In genomic region chr7:158946771-158947170, GRCh38 we compare ENCODE assay signal across 25 cellular contexts.
A peak's percentile ranks its signal among the peaks of the same experiment; 100 is the strongest.
DNase-seq lines count a peak whose midpoint lies in the region; ATAC-seq and TF ChIP-seq lines count a peak whose summit lies in the region.
"Had no signal": no experiment of that assay in that cellular context is flagged by ENCODE, and none has a peak within 500 bp of the region (broad histone marks: within the 10 kb centered on the region; RNA-seq: fewer than 3 reads in every experiment).

No MANE protein-coding gene starts in this region.

- H3K27ac ChIP-seq in upper lobe of right lung, result no peak overlapping the region
- H3K27ac ChIP-seq: BLaER1 had no signal

- no peak for TF ChIP-seq CTCF in nephron progenitor cell (IDR thresholded peaks at IDR 0.05)
- TF ChIP-seq CTCF in upper lobe of right lung (IDR thresholded peaks at IDR 0.05), result no peak

- peak; percentile 41 for DNase-seq in cardiac septum (ENCODE audit: low spot score)
- no peak for DNase-seq in left ventricle myocardium superior
- no peak for DNase-seq in T-helper 17 cell
- no peak for DNase-seq in nephron progenitor cell
- DNase-seq in activated CD4-positive, alpha-beta T cell treated with anti-CD3 and anti-CD28 coated beads, Interleukin-2, amount 50 U/mL, for 1 hour, result no peak
- DNase-seq in activated naive CD4-positive, alpha-beta T cell treated with Interleukin-2 at 50 U/mL for 16 hours, result no peak
- no peak for DNase-seq in upper lobe of right lung
- DNase-seq: 8988T; ACHN; BE2C; C1 segment of cervical spinal cord; CD4-positive, alpha-beta memory T cell; CD4-positive, CD25-positive, alpha-beta regulatory T cell; CD8-positive, alpha-beta memory T cell; COR-L47; DMS 273 treated with DMSO at 0.1 percent for 48 hours; DMS153; DMS53; DMS79; DND-41; EL; GDM1 had no signal

- peaks cover 26% of the 10 kb centered on the region for H3K9me3 Mint-ChIP-seq in nephron progenitor cell

- H3K9me3 ChIP-seq in T-helper 17 cell (ENCODE audit: control insufficient read depth, low read length, poor library complexity, severe bottlenecking) (no peaks in the 10 kb centered on the region), upper lobe of right lung (no peaks in the 10 kb centered on the region)
- H3K9me3 ChIP-seq: BE2C had no signal

- H3K36me3 ChIP-seq in upper lobe of right lung, result peaks cover 55% of the 10 kb centered on the region

- H3K27ac Mint-ChIP-seq in T-helper 17 cell, result peak overlapping the region; percentile 62
- peak overlapping the region; percentile 39 for H3K27ac Mint-ChIP-seq in nephron progenitor cell
- H3K27ac Mint-ChIP-seq: CD4-positive, alpha-beta memory T cell; CD4-positive, CD25-positive, alpha-beta regulatory T cell had no signal

- no peak for ATAC-seq in left ventricle myocardium superior
- ATAC-seq in T-helper 17 cell, result no peak
- ATAC-seq in upper lobe of right lung, result no peak
- ATAC-seq: GM12878 had no signal

- intact Hi-C loops in cardiac septum (cut with DNase I) (no loop called here), left ventricle myocardium superior (cut with micrococcal nuclease) (no loop called here), upper lobe of right lung (cut with DNase I) (no loop called here)

- H3K4me3 Mint-ChIP-seq in T-helper 17 cell (no peak overlapping the region), nephron progenitor cell (no peak overlapping the region)
- H3K4me3 Mint-ChIP-seq: CD14-positive monocyte; CD4-positive, alpha-beta memory T cell; CD4-positive, CD25-positive, alpha-beta regulatory T cell; CD8-positive, alpha-beta memory T cell had no signal

- H3K36me3 Mint-ChIP-seq in T-helper 17 cell (ENCODE audit: low read depth), result peaks cover 13% of the 10 kb centered on the region
- H3K36me3 Mint-ChIP-seq in nephron progenitor cell (ENCODE audit: low read depth), result peaks cover 91% of the 10 kb centered on the region

- no peak overlapping the region for H3K4me3 ChIP-seq in upper lobe of right lung
- H3K4me3 ChIP-seq: BLaER1, GM12878 had no signal

- no peaks in the 10 kb centered on the region for H3K27me3 Mint-ChIP-seq in T-helper 17 cell
- no peaks in the 10 kb centered on the region for H3K27me3 Mint-ChIP-seq in nephron progenitor cell (ENCODE audit: low read depth, poor library complexity)
- H3K27me3 Mint-ChIP-seq: CD4-positive, alpha-beta memory T cell; CD4-positive, CD25-positive, alpha-beta regulatory T cell; CD8-positive, alpha-beta memory T cell had no signal

- peaks cover 3% of the 10 kb centered on the region for H3K4me1 Mint-ChIP-seq in T-helper 17 cell
- H3K4me1 Mint-ChIP-seq in nephron progenitor cell, result peaks cover 11% of the 10 kb centered on the region
- H3K4me1 Mint-ChIP-seq: CD14-positive monocyte; CD4-positive, alpha-beta memory T cell; CD4-positive, CD25-positive, alpha-beta regulatory T cell; CD8-positive, alpha-beta memory T cell had no signal

- H3K4me1 ChIP-seq in upper lobe of right lung, result no peaks in the 10 kb centered on the region
- H3K4me1 ChIP-seq: BE2C, BLaER1 had no signal

- H3K27me3 ChIP-seq in upper lobe of right lung, result no peaks in the 10 kb centered on the region
- H3K27me3 ChIP-seq: BE2C, BLaER1 had no signal
